Comparison of ENCODE assay signal across 20 cellular contexts in genomic region chr14:86574778-86575129, GRCh38.
"Had no signal": no experiment of that assay in that cellular context is flagged by ENCODE, and none has a peak within 500 bp of the region (broad histone marks: within the 10 kb centered on the region; RNA-seq: fewer than 3 reads in every experiment).

No MANE protein-coding gene starts in this region.

- H3K4me1 ChIP-seq: colonic mucosa, lower lobe of right lung, thyroid gland had no signal

- H3K27me3 Mint-ChIP-seq: activated CD4-positive, alpha-beta T cell treated with anti-CD3 and anti-CD28 coated beads, Interleukin-2, amount 10 ng/mL, durations not matched to agents 24 days and 14 days; activated CD8-positive, alpha-beta T cell treated with anti-CD3 and anti-CD28 coated beads for 36 hours; activated naive CD8-positive, alpha-beta T cell treated with anti-CD3 and anti-CD28 coated beads for 36 hours; activated T-helper 17 cell treated with anti-CD3 and anti-CD28 coated beads, Interleukin-2, amount 50 U/mL, for 72 hours; stimulated activated naive B cell treated with anti-CD40 and anti-IgM and Interleukin-4, amounts not matched to agents 10 μg/mL and 1 μg/mL and 100 μg/mL, for 72 hours had no signal

- FAIRE-seq: frontal cortex, keratinocyte had no signal

- H3K4me1 Mint-ChIP-seq: activated CD4-positive, alpha-beta T cell treated with anti-CD3 and anti-CD28 coated beads, Interleukin-2, amount 10 ng/mL, durations not matched to agents 24 days and 14 days; activated naive CD8-positive, alpha-beta T cell treated with anti-CD3 and anti-CD28 coated beads for 36 hours; activated T-helper 17 cell treated with anti-CD3 and anti-CD28 coated beads, Interleukin-2, amount 50 U/mL, for 72 hours; brain; nephron progenitor cell; stimulated activated naive B cell treated with anti-CD40 and anti-IgM and Interleukin-4, amounts not matched to agents 10 μg/mL and 1 μg/mL and 100 μg/mL, for 72 hours had no signal

- H3K27me3 ChIP-seq: colonic mucosa, thyroid gland had no signal

- H3K4me3 ChIP-seq: colonic mucosa, lower lobe of right lung, thyroid gland had no signal

- H3K4me3 Mint-ChIP-seq: activated CD4-positive, alpha-beta T cell treated with anti-CD3 and anti-CD28 coated beads, Interleukin-2, amount 10 ng/mL, durations not matched to agents 24 days and 14 days; activated CD8-positive, alpha-beta T cell treated with anti-CD3 and anti-CD28 coated beads for 36 hours; activated naive CD8-positive, alpha-beta T cell treated with anti-CD3 and anti-CD28 coated beads for 36 hours; activated T-helper 17 cell treated with anti-CD3 and anti-CD28 coated beads, Interleukin-2, amount 50 U/mL, for 72 hours; brain; nephron progenitor cell; stimulated activated naive B cell treated with anti-CD40 and anti-IgM and Interleukin-4, amounts not matched to agents 10 μg/mL and 1 μg/mL and 100 μg/mL, for 72 hours had no signal

- DNase-seq: activated CD4-positive, alpha-beta T cell treated with anti-CD3 and anti-CD28 coated beads, Interleukin-2, amount 10 ng/mL, durations not matched to agents 24 days and 14 days; activated CD4-positive, CD25-positive, alpha-beta regulatory T cell; activated CD8-positive, alpha-beta T cell treated with anti-CD3 and anti-CD28 coated beads for 36 hours; activated naive CD4-positive, alpha-beta T cell; activated naive CD8-positive, alpha-beta T cell treated with anti-CD3 and anti-CD28 coated beads for 36 hours; activated T-cell treated with anti-CD3 and anti-CD28 coated beads, Interleukin-2, amount 50 U/mL, for 1 hour; central memory CD4-positive, alpha-beta T cell; colonic mucosa; lower lobe of right lung; midbrain; nephron progenitor cell; nucleus accumbens; retina; stimulated activated naive B cell treated with anti-CD40 and anti-IgM and Interleukin-4, amounts not matched to agents 10 μg/mL and 1 μg/mL and 100 μg/mL, for 72 hours; T-helper 9 cell; thyroid gland had no signal

- H3K9me3 ChIP-seq: colonic mucosa, lower lobe of right lung, thyroid gland had no signal

- H3K36me3 Mint-ChIP-seq: activated naive CD8-positive, alpha-beta T cell treated with anti-CD3 and anti-CD28 coated beads for 36 hours; brain had no signal

- H3K36me3 ChIP-seq: colonic mucosa, lower lobe of right lung, thyroid gland had no signal

- H3K27ac Mint-ChIP-seq: activated CD4-positive, alpha-beta T cell treated with anti-CD3 and anti-CD28 coated beads, Interleukin-2, amount 10 ng/mL, durations not matched to agents 24 days and 14 days; activated CD8-positive, alpha-beta T cell treated with anti-CD3 and anti-CD28 coated beads for 36 hours; activated naive CD8-positive, alpha-beta T cell treated with anti-CD3 and anti-CD28 coated beads for 36 hours; activated T-helper 17 cell treated with anti-CD3 and anti-CD28 coated beads, Interleukin-2, amount 50 U/mL, for 72 hours; brain; nephron progenitor cell; stimulated activated naive B cell treated with anti-CD40 and anti-IgM and Interleukin-4, amounts not matched to agents 10 μg/mL and 1 μg/mL and 100 μg/mL, for 72 hours had no signal

- H3K27ac ChIP-seq: colonic mucosa, lower lobe of right lung, thyroid gland had no signal

- H3K9me3 Mint-ChIP-seq: activated CD4-positive, alpha-beta T cell treated with anti-CD3 and anti-CD28 coated beads, Interleukin-2, amount 10 ng/mL, durations not matched to agents 24 days and 14 days; nephron progenitor cell had no signal
